Comparison of ENCODE assay signal across 10 cellular contexts in genomic region chr1:228898582-228898992, GRCh38.
A peak's percentile ranks its signal among the peaks of the same experiment; 100 is the strongest.
DNase-seq lines count a peak whose midpoint lies in the region; ATAC-seq and TF ChIP-seq lines count a peak whose summit lies in the region.
"Had no signal": no experiment of that assay in that cellular context is flagged by ENCODE, and none has a peak within 500 bp of the region (broad histone marks: within the 10 kb centered on the region; RNA-seq: fewer than 3 reads in every experiment).

No MANE protein-coding gene starts in this region.

- H3K9ac ChIP-seq in neuronal stem cell (ENCODE audit: low read depth, low read length, poor library complexity) = no peak overlapping the region

- no peaks in the 10 kb centered on the region for H3K36me3 ChIP-seq in neuronal stem cell (replicated peaks in 1 of 2; ENCODE audit: control insufficient read depth in 2 of 2, insufficient read depth in 2 of 2, low read length in 2 of 2)
- H3K36me3 ChIP-seq in testis (ENCODE audit: low read depth, missing control alignments) = no peaks in the 10 kb centered on the region

- H3K23ac ChIP-seq in neuronal stem cell (ENCODE audit: low read depth, low read length, poor library complexity) = no peak overlapping the region

- no peak overlapping the region for H2BK12ac ChIP-seq in neuronal stem cell (ENCODE audit: low read length)

- H3K4me2 ChIP-seq in neuronal stem cell (ENCODE audit: insufficient read depth, low read length, poor library complexity, severe bottlenecking) = no peak overlapping the region

- H2AFZ ChIP-seq in neuronal stem cell (ENCODE audit: low read length) = no peak overlapping the region

- peak; percentile 89 to 95 for DNase-seq in NOMO-1 (lab: John Stamatoyannopoulos, UW; ENCODE audit: unreplicated experiment in 2 of 2)
- no peak for DNase-seq in neuronal stem cell (ENCODE audit: low spot score)
- no peak for DNase-seq in HPDE6-E6E7 (ENCODE audit: extremely low spot score)
- DNase-seq in NCI-H748 treated with DMSO at 0.1 percent for 48 hours (lab: John Stamatoyannopoulos, UW) = no peak
- no peak for DNase-seq in activated naive CD4-positive, alpha-beta T cell (lab: John Stamatoyannopoulos, UW)
- no peak for DNase-seq in testis
- DNase-seq: NCI-H1436 had no signal

- no peak overlapping the region for H4K8ac ChIP-seq in neuronal stem cell (ENCODE audit: low read depth, low read length)

- peaks cover 0 to 9% (median 0%) of the 10 kb centered on the region in 3 experiments for H3K27me3 ChIP-seq in neuronal stem cell (ENCODE audit: control insufficient read depth in 3 of 3, insufficient read depth in 3 of 3, low read depth in 1 of 3, low read length in 3 of 3)
- no peaks in the 10 kb centered on the region for H3K27me3 ChIP-seq in testis

- H3K4me3 ChIP-seq in neuronal stem cell (ENCODE audit: low read length in 2 of 2) (no peak overlapping the region), testis (no peak overlapping the region)

- H3K4ac ChIP-seq in neuronal stem cell (ENCODE audit: low read length) = no peak overlapping the region

- H2BK15ac ChIP-seq in neuronal stem cell (ENCODE audit: low read length) = no peak overlapping the region

- H4K91ac ChIP-seq in neuronal stem cell (ENCODE audit: low read depth, low read length, poor library complexity) = no peak overlapping the region

- no peak overlapping the region for H2AK5ac ChIP-seq in neuronal stem cell (ENCODE audit: low read depth, low read length)

- no peaks in the 10 kb centered on the region for H3K79me1 ChIP-seq in neuronal stem cell (ENCODE audit: low read depth, low read length)

- H3K14ac ChIP-seq in neuronal stem cell (ENCODE audit: low read length) = no peak overlapping the region

- TF ChIP-seq POLR2A in testis (IDR thresholded peaks at IDR 0.05) = no peak

- intact Hi-C loops in testis (cut with DNase I; ENCODE audit: low total_unique reads) = no loop called here

- ATAC-seq in GM18873 (IDR thresholded peaks at IDR 0.05; ENCODE audit: low FRiP score, unreplicated experiment) = peak; percentile 79
- peak; percentile 99 for ATAC-seq in HG02884 (IDR thresholded peaks at IDR 0.05; ENCODE audit: unreplicated experiment)
- ATAC-seq: HCT116 had no signal

- H2BK5ac ChIP-seq in neuronal stem cell (ENCODE audit: low read length) = no peak overlapping the region

- H3K4me1 ChIP-seq in neuronal stem cell (ENCODE audit: control insufficient read depth in 2 of 2, insufficient read depth in 1 of 2, low read depth in 1 of 2, low read length in 2 of 2) (peaks cover 0 to 12% of the 10 kb centered on the region in 2 donors), testis (peaks cover 12% of the 10 kb centered on the region)

- TF ChIP-seq CTCF in testis (IDR thresholded peaks at IDR 0.05) = no peak

- H3K18ac ChIP-seq in neuronal stem cell (ENCODE audit: low read length) = peak overlapping the region; percentile 31

- no peak overlapping the region for H3K27ac ChIP-seq in neuronal stem cell (replicated peaks; ENCODE audit: low read length)
- no peak overlapping the region for H3K27ac ChIP-seq in testis

- peaks cover 0 to under 1% of the 10 kb centered on the region in 2 donors for H3K9me3 ChIP-seq in neuronal stem cell (replicated peaks in 1 of 2; ENCODE audit: control insufficient read depth in 2 of 2, insufficient read depth in 1 of 2, low read depth in 1 of 2, low read length in 2 of 2)
- H3K9me3 ChIP-seq in testis = no peaks in the 10 kb centered on the region

- no CpG with 5 or more reads among the region's 8 CpGs for WGBS in neuronal stem cell (ENCODE audit: extremely low coverage in 2 of 2, insufficient read length in 2 of 2, insufficient replicate concordance in 1 of 2), 2 donors
- 84 to 88% methylated on average over 7 to 8 of the region's 8 CpGs for WGBS in testis, 2 donors

- H2BK120ac ChIP-seq in neuronal stem cell (ENCODE audit: low read depth, low read length) = no peak overlapping the region

Comparison
In these comparisons a context has a peak if more than half of its experiments do, and no peak if none do; other contexts are left out.
1. DNase-seq: peak in NOMO-1 (2 of 2); none in neuronal stem cell (single experiment), HPDE6-E6E7 (single experiment), NCI-H748 treated with DMSO at 0.1 percent for 48 hours (single experiment), activated naive CD4-positive, alpha-beta T cell (0 of 4) and testis (single experiment).